ENCODE assay signal across 10 cellular contexts in genomic region chr12:42213023-42213422, GRCh38. TPM values are rescaled to one million over a fixed set of nuclear protein-coding genes. Genes with fewer than 3 reads are reported as not detected.
DNase-seq lines count a peak whose midpoint lies in the region; ATAC-seq, FAIRE-seq and TF ChIP-seq lines count a peak whose summit lies in the region.
"Had no signal": no experiment of that assay in that cellular context is flagged by ENCODE, and none has a peak within 500 bp of the region (broad histone marks: within the 10 kb centered on the region; RNA-seq: fewer than 3 reads in every experiment).

No MANE protein-coding gene starts in this region.

- in situ Hi-C loops in mammary epithelial cell (cut with MboI; ENCODE audit: low sequenced_read_pairs in 2 of 2), result no loop called here

- CTCF ChIA-PET in MCF 10A (lab: Yijun Ruan, JAX) (no interaction called here), mammary epithelial cell (lab: Charles Lee; ENCODE audit: low non-redundant PET) (interaction anchor here (0.6 kb wide), 1 partner anchor 1128 kb away, joined by 3 read pairs; no protein-coding TSS in a partner anchor)
- CTCF ChIA-PET in activated CD4-positive, alpha-beta memory T cell treated with anti-CD3 and anti-CD28 coated beads for 36 hours (lab: Charles Lee), result no interaction called here

- H3K27me3 ChIP-seq in breast epithelium (no peaks in the 10 kb centered on the region), mammary epithelial cell (ENCODE audit: insufficient read depth, low read length) (no peaks in the 10 kb centered on the region), small intestine (ENCODE audit: control insufficient read depth in 2 of 2, insufficient read depth in 2 of 2, low read length in 2 of 2) (no peaks in the 10 kb centered on the region)

- peaks cover 15% of the 10 kb centered on the region for H3K4me1 Mint-ChIP-seq in MCF 10A (ENCODE audit: insufficient read depth, unreplicated experiment)
- peaks cover 14% of the 10 kb centered on the region for H3K4me1 Mint-ChIP-seq in activated CD4-positive, alpha-beta memory T cell treated with anti-CD3 and anti-CD28 coated beads for 36 hours (ENCODE audit: low read depth)

- H3K27ac Mint-ChIP-seq in MCF 10A (ENCODE audit: low read depth, unreplicated experiment), result no peak overlapping the region
- no peak overlapping the region for H3K27ac Mint-ChIP-seq in activated CD4-positive, alpha-beta memory T cell treated with anti-CD3 and anti-CD28 coated beads for 36 hours

- POLR2A ChIA-PET in MCF 10A (lab: Yijun Ruan, JAX), result no interaction called here
- POLR2A ChIA-PET in activated CD4-positive, alpha-beta memory T cell treated with anti-CD3 and anti-CD28 coated beads for 36 hours (lab: Charles Lee), result no interaction called here

- H3K4me2 ChIP-seq in mammary epithelial cell (ENCODE audit: insufficient read depth, low read depth, low read length), result no peak overlapping the region

- ATAC-seq in HG03439 (IDR thresholded peaks at IDR 0.05; ENCODE audit: unreplicated experiment), result no peak

- FAIRE-seq in small intestine (lab: Jason Lieb, UNC), result no peak

- H4K20me1 ChIP-seq in mammary epithelial cell (ENCODE audit: insufficient read depth, low read length), result no peaks in the 10 kb centered on the region

- no peak for TF ChIP-seq CTCF in MCF 10A (IDR thresholded peaks at IDR 0.05; ENCODE audit: unreplicated experiment)
- TF ChIP-seq CTCF in breast epithelium (IDR thresholded peaks at IDR 0.05), result no peak
- TF ChIP-seq CTCF in mammary epithelial cell (conservative IDR thresholded peaks at IDR 0.05 in 1 of 2, IDR thresholded peaks at IDR 0.05 in 1 of 2; ENCODE audit: extremely low read depth in 1 of 2, insufficient read depth in 1 of 2, low read depth in 1 of 2, low read length in 2 of 2), result no peak

- no peak overlapping the region for H2AFZ ChIP-seq in mammary epithelial cell (ENCODE audit: low read depth, low read length)

- no peak overlapping the region for H3K9ac ChIP-seq in mammary epithelial cell (ENCODE audit: insufficient read depth, low read length)

- H3K27ac ChIP-seq in breast epithelium (no peak overlapping the region), mammary epithelial cell (ENCODE audit: insufficient read depth, low read depth, low read length) (no peak overlapping the region), small intestine (ENCODE audit: low read depth in 1 of 2, low read length in 1 of 2) (no peak overlapping the region)

- H3K4me3 ChIP-seq in breast epithelium (no peak overlapping the region), mammary epithelial cell (replicated peaks in 1 of 3; ENCODE audit: insufficient read depth in 1 of 3, low read depth in 2 of 3, low read length in 3 of 3) (no peak overlapping the region), small intestine (ENCODE audit: low read depth in 1 of 2, low read length in 2 of 2) (no peak overlapping the region)

- no TSS peak for BruUV-seq in MCF 10A (replicated peaks; lab: Mats Ljungman, UMichigan)
- no TSS peak for BruUV-seq in mammary epithelial cell (replicated peaks; lab: Mats Ljungman, UMichigan)

- dilution Hi-C loops in mammary epithelial cell (cut with HindIII; ENCODE audit: low sequenced_read_pairs), result no loop called here

- H3K27me3 Mint-ChIP-seq in MCF 10A (ENCODE audit: insufficient read depth, unreplicated experiment), result no peaks in the 10 kb centered on the region
- H3K27me3 Mint-ChIP-seq in activated CD4-positive, alpha-beta memory T cell treated with anti-CD3 and anti-CD28 coated beads for 36 hours, result no peaks in the 10 kb centered on the region
- H3K27me3 Mint-ChIP-seq: central memory CD8-positive, alpha-beta T cell had no signal

- DNase-seq in MCF 10A (ENCODE audit: unreplicated experiment) (peak; percentile 64), breast epithelium (ENCODE audit: low spot score in 2 of 2) (no peak), NCI-H2196 treated with DMSO at 0.1 percent for 48 hours (lab: John Stamatoyannopoulos, UW; ENCODE audit: unreplicated experiment) (peak; percentile 27), mammary epithelial cell (peak; percentile 72), small intestine (peak; percentile 66), posterior vena cava (ENCODE audit: low spot score) (no peak)
- no peak for DNase-seq in activated CD4-positive, alpha-beta memory T cell treated with anti-CD3 and anti-CD28 coated beads for 36 hours
- DNase-seq: SIG-M5 had no signal

- peaks cover 36% of the 10 kb centered on the region for H3K79me2 ChIP-seq in mammary epithelial cell (ENCODE audit: insufficient read depth, low read length)

- H3K9me3 Mint-ChIP-seq in MCF 10A (ENCODE audit: unreplicated experiment), result no peaks in the 10 kb centered on the region
- H3K9me3 Mint-ChIP-seq in activated CD4-positive, alpha-beta memory T cell treated with anti-CD3 and anti-CD28 coated beads for 36 hours, result no peaks in the 10 kb centered on the region
- H3K9me3 Mint-ChIP-seq: central memory CD8-positive, alpha-beta T cell had no signal

- no peaks in the 10 kb centered on the region for H3K4me1 ChIP-seq in breast epithelium
- no peaks in the 10 kb centered on the region for H3K4me1 ChIP-seq in mammary epithelial cell (ENCODE audit: insufficient read depth, low read length)
- no peaks in the 10 kb centered on the region for H3K4me1 ChIP-seq in small intestine (ENCODE audit: control insufficient read depth in 2 of 2, insufficient read depth in 1 of 2, low read depth in 1 of 2, low read length in 1 of 2)

- peaks cover 6% of the 10 kb centered on the region for H3K36me3 Mint-ChIP-seq in MCF 10A (ENCODE audit: insufficient read depth, unreplicated experiment)
- H3K36me3 Mint-ChIP-seq in activated CD4-positive, alpha-beta memory T cell treated with anti-CD3 and anti-CD28 coated beads for 36 hours, result peaks cover 5% of the 10 kb centered on the region

- H3K4me3 Mint-ChIP-seq in MCF 10A (ENCODE audit: unreplicated experiment), result no peak overlapping the region
- no peak overlapping the region for H3K4me3 Mint-ChIP-seq in activated CD4-positive, alpha-beta memory T cell treated with anti-CD3 and anti-CD28 coated beads for 36 hours
- H3K4me3 Mint-ChIP-seq: central memory CD8-positive, alpha-beta T cell had no signal

- 69% methylated on average over 2 of the region's 2 CpGs for WGBS in mammary epithelial cell (ENCODE audit: low coverage, missing lambda C conversion rate)
- WGBS in small intestine, 3 donors, result 17 to 63% (median 48%) methylated on average over 2 of the region's 2 CpGs

- H3K36me3 ChIP-seq in breast epithelium, result no peaks in the 10 kb centered on the region
- H3K36me3 ChIP-seq in mammary epithelial cell (ENCODE audit: insufficient read depth, low read length), result no peaks in the 10 kb centered on the region
- H3K36me3 ChIP-seq in small intestine (ENCODE audit: control insufficient read depth in 2 of 2, insufficient read depth in 2 of 2, low read length in 2 of 2), result peaks cover 0 to 3% of the 10 kb centered on the region in 2 donors

- intact Hi-C loops in MCF 10A (cut with micrococcal nuclease) (no loop called here), breast epithelium (cut with DNase I; ENCODE audit: low total_unique reads) (no loop called here), mammary epithelial cell (cut with micrococcal nuclease) (no loop called here), posterior vena cava (cut with DNase I) (no loop called here)
- intact Hi-C loops in activated CD4-positive, alpha-beta memory T cell treated with anti-CD3 and anti-CD28 coated beads for 36 hours (cut with micrococcal nuclease), result no loop called here

- TF ChIP-seq POLR2A in breast epithelium (IDR thresholded peaks at IDR 0.05), result no peak

- H3K9me3 ChIP-seq in breast epithelium (no peaks in the 10 kb centered on the region), mammary epithelial cell (replicated peaks; ENCODE audit: insufficient read depth, low read length) (no peaks in the 10 kb centered on the region), small intestine (ENCODE audit: control insufficient read depth, low read depth) (no peaks in the 10 kb centered on the region)

RNA-seq across cellular contexts. Expression of gene YAF2, which starts 25.0 kb away (rescaled TPM):
- total RNA-seq in MCF 10A (2022) (37.2 and 49.6 TPM in 2 replicates), breast epithelium (10 to 100 TPM; 32.1 to 43.2 (median 39.4) TPM), mammary epithelial cell (10 to 100 TPM; 17.7 to 31.3 TPM), posterior vena cava (10 to 100 TPM; 40.8 to 55.3 TPM)
- polyA plus RNA-seq in mammary epithelial cell (8.3 TPM), small intestine (10 to 100 TPM in 2 of 3 donors, 1 to 10 TPM in 1; 8.9 to 96.2 (median 34.2) TPM)
- 21.8 TPM for polyA minus RNA-seq in mammary epithelial cell
- total RNA-seq in activated CD4-positive, alpha-beta memory T cell treated with anti-CD3 and anti-CD28 coated beads for 36 hours, result 10 to 100 TPM; 39.5 to 40.5 TPM

Comparison
In these comparisons a context has a peak if more than half of its experiments do, and no peak if none do; other contexts are left out.
1. DNase-seq: peak in MCF 10A (single experiment), NCI-H2196 treated with DMSO at 0.1 percent for 48 hours (single experiment), mammary epithelial cell (single experiment) and small intestine (single experiment); none in breast epithelium (0 of 2), posterior vena cava (single experiment) and activated CD4-positive, alpha-beta memory T cell treated with anti-CD3 and anti-CD28 coated beads for 36 hours (single experiment).